8 cellular contexts compared by ENCODE assay signal in genomic region chr15:34986326-34987181, GRCh38. TPM values are rescaled to one million over a fixed set of nuclear protein-coding genes. Genes with fewer than 3 reads are reported as not detected.
DNase-seq lines count a peak whose midpoint lies in the region; ATAC-seq and TF ChIP-seq lines count a peak whose summit lies in the region.

No MANE protein-coding gene starts in this region.

- peak overlapping the region; percentile 99 for H3K4me3 ChIP-seq in CD4-positive, CD25-positive, alpha-beta regulatory T cell (ENCODE audit: low read depth, low read length)
- peak overlapping the region; percentile 98 for H3K4me3 ChIP-seq in Loucy (ENCODE audit: low read length, poor library complexity, severe bottlenecking)
- H3K4me3 ChIP-seq in duodenal mucosa (ENCODE audit: low read depth in 1 of 2, low read length in 2 of 2): peak overlapping the region; percentile 98

- no peaks in the 10 kb centered on the region for H3K27me3 ChIP-seq in CD4-positive, CD25-positive, alpha-beta regulatory T cell (ENCODE audit: control insufficient read depth, insufficient read depth, low read length)
- H3K27me3 ChIP-seq in Loucy (ENCODE audit: insufficient read depth, low read length, poor library complexity, severe bottlenecking) (no peaks in the 10 kb centered on the region), duodenal mucosa (ENCODE audit: control insufficient read depth in 1 of 2, insufficient read depth in 2 of 2, low read length in 2 of 2) (no peaks in the 10 kb centered on the region)

- no peaks in the 10 kb centered on the region for H3K27me3 Mint-ChIP-seq in CD4-positive, CD25-positive, alpha-beta regulatory T cell
- peaks cover 3% of the 10 kb centered on the region for H3K27me3 Mint-ChIP-seq in nephron (ENCODE audit: low read depth)

- no peak for TF ChIP-seq CTCF in Loucy (conservative IDR thresholded peaks at IDR 0.05; ENCODE audit: low read length)
- TF ChIP-seq CTCF in nephron (IDR thresholded peaks at IDR 0.05; ENCODE audit: unreplicated experiment in 3 of 3): no peak

- H3K27ac ChIP-seq in CD4-positive, CD25-positive, alpha-beta regulatory T cell (ENCODE audit: insufficient read depth, low read length, poor library complexity, severe bottlenecking): peak overlapping the region; percentile 88
- H3K27ac ChIP-seq in duodenal mucosa (ENCODE audit: low read depth, low read length): peak overlapping the region; percentile 5

- H3K4me2 ChIP-seq in Loucy (ENCODE audit: low read depth, low read length, poor library complexity, severe bottlenecking): peak overlapping the region; percentile 95

- H4K20me1 ChIP-seq in Loucy (ENCODE audit: insufficient read depth, low read length, poor library complexity, severe bottlenecking): peaks cover 34% of the 10 kb centered on the region

- H3K27ac Mint-ChIP-seq in CD4-positive, CD25-positive, alpha-beta regulatory T cell: peak overlapping the region; percentile 99 to 100 (median 100)
- peak overlapping the region; percentile 100 for H3K27ac Mint-ChIP-seq in nephron

- H3K9me3 Mint-ChIP-seq in CD4-positive, CD25-positive, alpha-beta regulatory T cell: no peaks in the 10 kb centered on the region
- H3K9me3 Mint-ChIP-seq in nephron: no peaks in the 10 kb centered on the region

- peaks cover 46% of the 10 kb centered on the region for H3K79me2 ChIP-seq in Loucy (ENCODE audit: insufficient read depth, low read length)

- H3F3A ChIP-seq in Loucy (ENCODE audit: low read depth): no peaks in the 10 kb centered on the region

- no peaks in the 10 kb centered on the region for H3K9me2 ChIP-seq in Loucy (replicated peaks; ENCODE audit: low read depth, low read length)

- no peaks in the 10 kb centered on the region for H3K9me3 ChIP-seq in CD4-positive, CD25-positive, alpha-beta regulatory T cell (ENCODE audit: control insufficient read depth in 2 of 2, low read length in 2 of 2)
- H3K9me3 ChIP-seq in Loucy (ENCODE audit: insufficient read depth, low read depth, low read length) (no peaks in the 10 kb centered on the region), duodenal mucosa (ENCODE audit: control insufficient read depth in 1 of 2, low read length in 2 of 2) (no peaks in the 10 kb centered on the region)

- peaks cover 26 to 62% (median 41%) of the 10 kb centered on the region in 4 donors for H3K4me1 Mint-ChIP-seq in CD4-positive, CD25-positive, alpha-beta regulatory T cell
- peaks cover 22% of the 10 kb centered on the region for H3K4me1 Mint-ChIP-seq in nephron

- no peak for DNase-seq in CD4-positive, CD25-positive, alpha-beta regulatory T cell
- no peak for DNase-seq in central memory CD4-positive, alpha-beta T cell
- DNase-seq in activated CD8-positive, alpha-beta memory T cell treated with anti-CD3 and anti-CD28 coated beads, Interleukin-2, amount 50 U/mL, for 48 hours: no peak
- DNase-seq in LoVo (ENCODE audit: low spot score): no peak

- peak overlapping the region; percentile 94 for H3K9ac ChIP-seq in Loucy (ENCODE audit: low read depth, low read length, poor library complexity, severe bottlenecking)
- peak overlapping the region; percentile 92 to 99 for H3K9ac ChIP-seq in duodenal mucosa (ENCODE audit: low read depth in 1 of 2, low read length in 2 of 2)

- H3K4me1 ChIP-seq in CD4-positive, CD25-positive, alpha-beta regulatory T cell (ENCODE audit: control insufficient read depth, insufficient read depth, low read length, poor library complexity, severe bottlenecking): peaks cover 44% of the 10 kb centered on the region
- peaks cover 34% of the 10 kb centered on the region for H3K4me1 ChIP-seq in Loucy (ENCODE audit: insufficient read depth, low read length, poor library complexity, severe bottlenecking)
- peaks cover 22 to 24% of the 10 kb centered on the region in 2 donors for H3K4me1 ChIP-seq in duodenal mucosa (ENCODE audit: control insufficient read depth in 1 of 2, insufficient read depth in 2 of 2, low read length in 2 of 2)

- no peak for ATAC-seq in CD4-positive, CD25-positive, alpha-beta regulatory T cell (ENCODE audit: low read depth in 2 of 2)
- no peak for ATAC-seq in GM18867 (IDR thresholded peaks at IDR 0.05; ENCODE audit: unreplicated experiment)

- H3K36me3 Mint-ChIP-seq in CD4-positive, CD25-positive, alpha-beta regulatory T cell: peaks cover 11% of the 10 kb centered on the region
- H3K36me3 Mint-ChIP-seq in nephron (ENCODE audit: low read depth): peaks cover 20% of the 10 kb centered on the region

- no peak overlapping the region for H2AFZ ChIP-seq in Loucy (ENCODE audit: low read length)

- H3K4me3 Mint-ChIP-seq in CD4-positive, CD25-positive, alpha-beta regulatory T cell: peak overlapping the region; percentile 94 to 99 (median 97)
- H3K4me3 Mint-ChIP-seq in nephron: peak overlapping the region; percentile 97 to 99 (median 97)

- peaks cover 22% of the 10 kb centered on the region for H3K36me3 ChIP-seq in CD4-positive, CD25-positive, alpha-beta regulatory T cell (ENCODE audit: control insufficient read depth, insufficient read depth, low read length)
- peaks cover 16% of the 10 kb centered on the region; the same call in 1 of the 2 replicates for H3K36me3 ChIP-seq in Loucy (ENCODE audit: insufficient read depth, low read length)
- H3K36me3 ChIP-seq in duodenal mucosa (ENCODE audit: control insufficient read depth in 1 of 2, insufficient read depth in 2 of 2, low read length in 2 of 2): peaks cover 1 to 20% of the 10 kb centered on the region in 2 donors

RNA-seq across cellular contexts. Expression of gene ZNF770, which starts 1.5 kb away (rescaled TPM):
- 34.1 TPM for total RNA-seq in CD4-positive, CD25-positive, alpha-beta regulatory T cell
- 100 to 1,000 TPM; 100 to 129 (median 114) TPM for polyA plus RNA-seq in CD4-positive, CD25-positive, alpha-beta regulatory T cell

RNA-seq across cellular contexts. Expression of gene AQR, which starts 17.0 kb away (rescaled TPM):
- 36.6 TPM for total RNA-seq in CD4-positive, CD25-positive, alpha-beta regulatory T cell
- polyA plus RNA-seq in CD4-positive, CD25-positive, alpha-beta regulatory T cell: 10 to 100 TPM; 12.6 to 18.4 (median 15.7) TPM
